In the genomic region with DNA sequence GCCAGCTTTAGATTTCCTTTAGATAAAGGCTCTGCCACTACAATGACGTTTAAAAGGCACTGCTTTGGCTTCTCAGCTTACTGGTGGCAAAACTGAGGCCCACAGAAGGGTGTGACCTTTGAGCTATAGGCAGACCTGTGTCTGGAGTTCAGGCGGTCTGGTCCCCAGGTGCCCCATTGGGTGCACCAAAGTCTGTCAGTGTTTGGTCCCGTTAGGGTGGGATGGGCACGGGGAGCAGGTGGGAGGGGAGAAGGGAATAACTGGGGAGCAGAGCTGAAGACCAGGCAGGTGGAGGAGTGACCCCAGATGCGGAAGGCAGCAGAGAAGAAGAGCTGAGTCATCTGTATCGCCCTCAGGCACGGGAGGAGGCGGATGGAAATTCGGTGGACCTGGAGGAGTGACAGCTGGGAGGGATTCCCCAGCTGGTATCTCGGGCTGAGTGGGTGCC, we compare ENCODE assay signal across 1 cellular context.
TF ChIP-seq lines count a peak whose summit lies in the region.

No MANE protein-coding gene starts in this region.

TF ChIP-seq in HepG2, 621 proteins besides CTCF, POLR2A, EP300 and RAD21 (continues in another document):
- no peak for TF ChIP-seq NFE2 (CRISPR knock-in tag; IDR thresholded peaks at IDR 0.05)
- TF ChIP-seq ZNF558 (CRISPR knock-in tag; IDR thresholded peaks at IDR 0.05; ENCODE audit: borderline replicate concordance): no peak
- peak; percentile 94 for TF ChIP-seq ZNF629 (CRISPR knock-in tag; conservative IDR thresholded peaks at IDR 0.05)
- TF ChIP-seq ZNF180 (CRISPR knock-in tag; IDR thresholded peaks at IDR 0.05; ENCODE audit: borderline replicate concordance, low read depth): no peak
- no peak for TF ChIP-seq TRIM24 (CRISPR knock-in tag; IDR thresholded peaks at IDR 0.05)
- no peak for TF ChIP-seq ZNF891 (CRISPR knock-in tag; IDR thresholded peaks at IDR 0.05)
- no peak for TF ChIP-seq GLI4 (CRISPR knock-in tag; IDR thresholded peaks at IDR 0.05; ENCODE audit: borderline replicate concordance)
- no peak for TF ChIP-seq ZNF552 (CRISPR knock-in tag; IDR thresholded peaks at IDR 0.05; ENCODE audit: borderline replicate concordance)
- TF ChIP-seq, protein P1, sequence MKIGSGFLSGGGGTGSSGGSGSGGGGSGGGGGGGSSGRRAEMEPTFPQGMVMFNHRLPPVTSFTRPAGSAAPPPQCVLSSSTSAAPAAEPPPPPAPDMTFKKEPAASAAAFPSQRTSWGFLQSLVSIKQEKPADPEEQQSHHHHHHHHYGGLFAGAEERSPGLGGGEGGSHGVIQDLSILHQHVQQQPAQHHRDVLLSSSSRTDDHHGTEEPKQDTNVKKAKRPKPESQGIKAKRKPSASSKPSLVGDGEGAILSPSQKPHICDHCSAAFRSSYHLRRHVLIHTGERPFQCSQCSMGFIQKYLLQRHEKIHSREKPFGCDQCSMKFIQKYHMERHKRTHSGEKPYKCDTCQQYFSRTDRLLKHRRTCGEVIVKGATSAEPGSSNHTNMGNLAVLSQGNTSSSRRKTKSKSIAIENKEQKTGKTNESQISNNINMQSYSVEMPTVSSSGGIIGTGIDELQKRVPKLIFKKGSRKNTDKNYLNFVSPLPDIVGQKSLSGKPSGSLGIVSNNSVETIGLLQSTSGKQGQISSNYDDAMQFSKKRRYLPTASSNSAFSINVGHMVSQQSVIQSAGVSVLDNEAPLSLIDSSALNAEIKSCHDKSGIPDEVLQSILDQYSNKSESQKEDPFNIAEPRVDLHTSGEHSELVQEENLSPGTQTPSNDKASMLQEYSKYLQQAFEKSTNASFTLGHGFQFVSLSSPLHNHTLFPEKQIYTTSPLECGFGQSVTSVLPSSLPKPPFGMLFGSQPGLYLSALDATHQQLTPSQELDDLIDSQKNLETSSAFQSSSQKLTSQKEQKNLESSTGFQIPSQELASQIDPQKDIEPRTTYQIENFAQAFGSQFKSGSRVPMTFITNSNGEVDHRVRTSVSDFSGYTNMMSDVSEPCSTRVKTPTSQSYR (CRISPR knock-in tag; IDR thresholded peaks at IDR 0.05; ENCODE audit: borderline replicate concordance): no peak
- no peak for TF ChIP-seq ZNF747 (CRISPR knock-in tag; IDR thresholded peaks at IDR 0.05; ENCODE audit: borderline replicate concordance)
- no peak for TF ChIP-seq ZNF556 (CRISPR knock-in tag; IDR thresholded peaks at IDR 0.05; ENCODE audit: borderline replicate concordance)
- no peak for TF ChIP-seq AKNA (CRISPR knock-in tag; IDR thresholded peaks at IDR 0.05; ENCODE audit: borderline replicate concordance)
- TF ChIP-seq, protein P2, sequence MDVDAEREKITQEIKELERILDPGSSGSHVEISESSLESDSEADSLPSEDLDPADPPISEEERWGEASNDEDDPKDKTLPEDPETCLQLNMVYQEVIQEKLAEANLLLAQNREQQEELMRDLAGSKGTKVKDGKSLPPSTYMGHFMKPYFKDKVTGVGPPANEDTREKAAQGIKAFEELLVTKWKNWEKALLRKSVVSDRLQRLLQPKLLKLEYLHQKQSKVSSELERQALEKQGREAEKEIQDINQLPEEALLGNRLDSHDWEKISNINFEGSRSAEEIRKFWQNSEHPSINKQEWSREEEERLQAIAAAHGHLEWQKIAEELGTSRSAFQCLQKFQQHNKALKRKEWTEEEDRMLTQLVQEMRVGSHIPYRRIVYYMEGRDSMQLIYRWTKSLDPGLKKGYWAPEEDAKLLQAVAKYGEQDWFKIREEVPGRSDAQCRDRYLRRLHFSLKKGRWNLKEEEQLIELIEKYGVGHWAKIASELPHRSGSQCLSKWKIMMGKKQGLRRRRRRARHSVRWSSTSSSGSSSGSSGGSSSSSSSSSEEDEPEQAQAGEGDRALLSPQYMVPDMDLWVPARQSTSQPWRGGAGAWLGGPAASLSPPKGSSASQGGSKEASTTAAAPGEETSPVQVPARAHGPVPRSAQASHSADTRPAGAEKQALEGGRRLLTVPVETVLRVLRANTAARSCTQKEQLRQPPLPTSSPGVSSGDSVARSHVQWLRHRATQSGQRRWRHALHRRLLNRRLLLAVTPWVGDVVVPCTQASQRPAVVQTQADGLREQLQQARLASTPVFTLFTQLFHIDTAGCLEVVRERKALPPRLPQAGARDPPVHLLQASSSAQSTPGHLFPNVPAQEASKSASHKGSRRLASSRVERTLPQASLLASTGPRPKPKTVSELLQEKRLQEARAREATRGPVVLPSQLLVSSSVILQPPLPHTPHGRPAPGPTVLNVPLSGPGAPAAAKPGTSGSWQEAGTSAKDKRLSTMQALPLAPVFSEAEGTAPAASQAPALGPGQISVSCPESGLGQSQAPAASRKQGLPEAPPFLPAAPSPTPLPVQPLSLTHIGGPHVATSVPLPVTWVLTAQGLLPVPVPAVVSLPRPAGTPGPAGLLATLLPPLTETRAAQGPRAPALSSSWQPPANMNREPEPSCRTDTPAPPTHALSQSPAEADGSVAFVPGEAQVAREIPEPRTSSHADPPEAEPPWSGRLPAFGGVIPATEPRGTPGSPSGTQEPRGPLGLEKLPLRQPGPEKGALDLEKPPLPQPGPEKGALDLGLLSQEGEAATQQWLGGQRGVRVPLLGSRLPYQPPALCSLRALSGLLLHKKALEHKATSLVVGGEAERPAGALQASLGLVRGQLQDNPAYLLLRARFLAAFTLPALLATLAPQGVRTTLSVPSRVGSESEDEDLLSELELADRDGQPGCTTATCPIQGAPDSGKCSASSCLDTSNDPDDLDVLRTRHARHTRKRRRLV (CRISPR knock-in tag; IDR thresholded peaks at IDR 0.05): no peak
- no peak for TF ChIP-seq ZNF430 (CRISPR knock-in tag; IDR thresholded peaks at IDR 0.05)
- TF ChIP-seq, protein P3, sequence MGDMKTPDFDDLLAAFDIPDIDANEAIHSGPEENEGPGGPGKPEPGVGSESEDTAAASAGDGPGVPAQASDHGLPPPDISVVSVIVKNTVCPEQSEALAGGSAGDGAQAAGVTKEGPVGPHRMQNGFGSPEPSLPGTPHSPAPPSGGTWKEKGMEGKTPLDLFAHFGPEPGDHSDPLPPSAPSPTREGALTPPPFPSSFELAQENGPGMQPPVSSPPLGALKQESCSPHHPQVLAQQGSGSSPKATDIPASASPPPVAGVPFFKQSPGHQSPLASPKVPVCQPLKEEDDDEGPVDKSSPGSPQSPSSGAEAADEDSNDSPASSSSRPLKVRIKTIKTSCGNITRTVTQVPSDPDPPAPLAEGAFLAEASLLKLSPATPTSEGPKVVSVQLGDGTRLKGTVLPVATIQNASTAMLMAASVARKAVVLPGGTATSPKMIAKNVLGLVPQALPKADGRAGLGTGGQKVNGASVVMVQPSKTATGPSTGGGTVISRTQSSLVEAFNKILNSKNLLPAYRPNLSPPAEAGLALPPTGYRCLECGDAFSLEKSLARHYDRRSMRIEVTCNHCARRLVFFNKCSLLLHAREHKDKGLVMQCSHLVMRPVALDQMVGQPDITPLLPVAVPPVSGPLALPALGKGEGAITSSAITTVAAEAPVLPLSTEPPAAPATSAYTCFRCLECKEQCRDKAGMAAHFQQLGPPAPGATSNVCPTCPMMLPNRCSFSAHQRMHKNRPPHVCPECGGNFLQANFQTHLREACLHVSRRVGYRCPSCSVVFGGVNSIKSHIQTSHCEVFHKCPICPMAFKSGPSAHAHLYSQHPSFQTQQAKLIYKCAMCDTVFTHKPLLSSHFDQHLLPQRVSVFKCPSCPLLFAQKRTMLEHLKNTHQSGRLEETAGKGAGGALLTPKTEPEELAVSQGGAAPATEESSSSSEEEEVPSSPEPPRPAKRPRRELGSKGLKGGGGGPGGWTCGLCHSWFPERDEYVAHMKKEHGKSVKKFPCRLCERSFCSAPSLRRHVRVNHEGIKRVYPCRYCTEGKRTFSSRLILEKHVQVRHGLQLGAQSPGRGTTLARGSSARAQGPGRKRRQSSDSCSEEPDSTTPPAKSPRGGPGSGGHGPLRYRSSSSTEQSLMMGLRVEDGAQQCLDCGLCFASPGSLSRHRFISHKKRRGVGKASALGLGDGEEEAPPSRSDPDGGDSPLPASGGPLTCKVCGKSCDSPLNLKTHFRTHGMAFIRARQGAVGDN (CRISPR knock-in tag; IDR thresholded peaks at IDR 0.05): peak; percentile 33
- no peak for TF ChIP-seq RBFOX2 (IDR thresholded peaks at IDR 0.05; ENCODE audit: low read depth, low read length)
- TF ChIP-seq ZNF597 (CRISPR knock-in tag; IDR thresholded peaks at IDR 0.05): no peak
- TF ChIP-seq NFKB2 (CRISPR knock-in tag; IDR thresholded peaks at IDR 0.05; ENCODE audit: borderline replicate concordance): no peak
- no peak for TF ChIP-seq RARG (CRISPR knock-in tag; IDR thresholded peaks at IDR 0.05; ENCODE audit: low read depth)
- no peak for TF ChIP-seq ZNF557 (CRISPR knock-in tag; IDR thresholded peaks at IDR 0.05)
- TF ChIP-seq ZNF468 (CRISPR knock-in tag; IDR thresholded peaks at IDR 0.05): no peak
- TF ChIP-seq NFIB (CRISPR knock-in tag; IDR thresholded peaks at IDR 0.05; ENCODE audit: borderline replicate concordance): no peak
- TF ChIP-seq HNF4A (CRISPR knock-in tag; IDR thresholded peaks at IDR 0.05): peak; percentile 76
- TF ChIP-seq ZBTB3 (CRISPR knock-in tag; IDR thresholded peaks at IDR 0.05; ENCODE audit: borderline replicate concordance, low read depth): no peak
- no peak for TF ChIP-seq PCBP2 (optimal IDR thresholded peaks at IDR 0.05; ENCODE audit: low read depth, low read length, poor library complexity, severe bottlenecking)
- TF ChIP-seq ZNF720 (CRISPR knock-in tag; IDR thresholded peaks at IDR 0.05): no peak
- no peak for TF ChIP-seq SIN3A (IDR thresholded peaks at IDR 0.05; ENCODE audit: borderline replicate concordance, low read depth, low read length)
- TF ChIP-seq, protein P4, sequence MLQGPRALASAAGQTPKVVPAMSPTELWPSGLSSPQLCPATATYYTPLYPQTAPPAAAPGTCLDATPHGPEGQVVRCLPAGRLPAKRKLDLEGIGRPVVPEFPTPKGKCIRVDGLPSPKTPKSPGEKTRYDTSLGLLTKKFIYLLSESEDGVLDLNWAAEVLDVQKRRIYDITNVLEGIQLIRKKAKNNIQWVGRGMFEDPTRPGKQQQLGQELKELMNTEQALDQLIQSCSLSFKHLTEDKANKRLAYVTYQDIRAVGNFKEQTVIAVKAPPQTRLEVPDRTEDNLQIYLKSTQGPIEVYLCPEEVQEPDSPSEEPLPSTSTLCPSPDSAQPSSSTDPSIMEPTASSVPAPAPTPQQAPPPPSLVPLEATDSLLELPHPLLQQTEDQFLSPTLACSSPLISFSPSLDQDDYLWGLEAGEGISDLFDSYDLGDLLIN (CRISPR knock-in tag; IDR thresholded peaks at IDR 0.05; ENCODE audit: borderline replicate concordance): no peak
- TF ChIP-seq, protein P5, sequence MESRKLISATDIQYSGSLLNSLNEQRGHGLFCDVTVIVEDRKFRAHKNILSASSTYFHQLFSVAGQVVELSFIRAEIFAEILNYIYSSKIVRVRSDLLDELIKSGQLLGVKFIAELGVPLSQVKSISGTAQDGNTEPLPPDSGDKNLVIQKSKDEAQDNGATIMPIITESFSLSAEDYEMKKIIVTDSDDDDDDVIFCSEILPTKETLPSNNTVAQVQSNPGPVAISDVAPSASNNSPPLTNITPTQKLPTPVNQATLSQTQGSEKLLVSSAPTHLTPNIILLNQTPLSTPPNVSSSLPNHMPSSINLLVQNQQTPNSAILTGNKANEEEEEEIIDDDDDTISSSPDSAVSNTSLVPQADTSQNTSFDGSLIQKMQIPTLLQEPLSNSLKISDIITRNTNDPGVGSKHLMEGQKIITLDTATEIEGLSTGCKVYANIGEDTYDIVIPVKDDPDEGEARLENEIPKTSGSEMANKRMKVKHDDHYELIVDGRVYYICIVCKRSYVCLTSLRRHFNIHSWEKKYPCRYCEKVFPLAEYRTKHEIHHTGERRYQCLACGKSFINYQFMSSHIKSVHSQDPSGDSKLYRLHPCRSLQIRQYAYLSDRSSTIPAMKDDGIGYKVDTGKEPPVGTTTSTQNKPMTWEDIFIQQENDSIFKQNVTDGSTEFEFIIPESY (CRISPR knock-in tag; IDR thresholded peaks at IDR 0.05): 0 out of 2 replicates have a peak, but pooled peaks have one; percentile 30
- peak; percentile 39; the same call in 1 of the 2 replicates for TF ChIP-seq NCOR1 (IDR thresholded peaks at IDR 0.05; ENCODE audit: borderline replicate concordance, low read length)
